ENCODE assay signal across 18 cellular contexts in genomic region chr1:8914471-8914870, GRCh38. TPM values are rescaled to one million over a fixed set of nuclear protein-coding genes. Genes with fewer than 3 reads are reported as not detected.
DNase-seq lines count a peak whose midpoint lies in the region; ATAC-seq and TF ChIP-seq lines count a peak whose summit lies in the region.
"Had no signal": no experiment of that assay in that cellular context is flagged by ENCODE, and none has a peak within 500 bp of the region (broad histone marks: within the 10 kb centered on the region; RNA-seq: fewer than 3 reads in every experiment).

No MANE protein-coding gene starts in this region.

- POLR2A ChIA-PET in naive thymus-derived CD8-positive, alpha-beta T cell (lab: Charles Lee): interaction anchor here (0.6 to 44.1 kb wide), 9 partner anchors 8 to 762 kb away, joined by 3 to 1378 read pairs (median 13); partner anchors contain the start of genes CA6 and ENO1
- POLR2A ChIA-PET in activated CD4-positive, alpha-beta memory T cell treated with anti-CD3 and anti-CD28 coated beads, Interleukin-2, amount 10 ng/mL, durations not matched to agents 7 days and 5 days (lab: Charles Lee): interaction anchor here (0.8 to 3.2 kb wide), 4 partner anchors 14 to 73 kb away, joined by 3 to 18 read pairs (median 7); partner anchors contain the start of gene ENO1

- no peaks in the 10 kb centered on the region for H3K27me3 Mint-ChIP-seq in activated naive CD8-positive, alpha-beta T cell
- H3K27me3 Mint-ChIP-seq in naive thymus-derived CD8-positive, alpha-beta T cell: no peaks in the 10 kb centered on the region
- peaks cover 15% of the 10 kb centered on the region for H3K27me3 Mint-ChIP-seq in activated CD4-positive, alpha-beta memory T cell treated with anti-CD3 and anti-CD28 coated beads, Interleukin-2, amount 10 ng/mL, durations not matched to agents 7 days and 5 days
- no peaks in the 10 kb centered on the region for H3K27me3 Mint-ChIP-seq in natural killer cell (ENCODE audit: low read depth in 2 of 2)

- ATAC-seq in naive thymus-derived CD8-positive, alpha-beta T cell: no peak
- no peak for ATAC-seq in natural killer cell

- H4K20me1 ChIP-seq in BLaER1: no peaks in the 10 kb centered on the region

- H3K4me1 Mint-ChIP-seq in activated naive CD8-positive, alpha-beta T cell (ENCODE audit: low read depth): peaks cover 46% of the 10 kb centered on the region
- H3K4me1 Mint-ChIP-seq in naive thymus-derived CD8-positive, alpha-beta T cell: peaks cover 16 to 48% (median 40%) of the 10 kb centered on the region in 4 donors
- peaks cover 26% of the 10 kb centered on the region for H3K4me1 Mint-ChIP-seq in activated CD4-positive, alpha-beta memory T cell treated with anti-CD3 and anti-CD28 coated beads, Interleukin-2, amount 10 ng/mL, durations not matched to agents 7 days and 5 days
- H3K4me1 Mint-ChIP-seq in natural killer cell: no peaks in the 10 kb centered on the region

- peak overlapping the region; percentile 89 for H3K27ac Mint-ChIP-seq in activated naive CD8-positive, alpha-beta T cell
- peak overlapping the region; percentile 24 to 81 (median 78) for H3K27ac Mint-ChIP-seq in naive thymus-derived CD8-positive, alpha-beta T cell
- H3K27ac Mint-ChIP-seq in activated CD4-positive, alpha-beta memory T cell treated with anti-CD3 and anti-CD28 coated beads, Interleukin-2, amount 10 ng/mL, durations not matched to agents 7 days and 5 days: no peak overlapping the region
- no peak overlapping the region for H3K27ac Mint-ChIP-seq in natural killer cell

- CTCF ChIA-PET in activated CD4-positive, alpha-beta memory T cell treated with anti-CD3 and anti-CD28 coated beads, Interleukin-2, amount 10 ng/mL, durations not matched to agents 7 days and 5 days (lab: Charles Lee): interaction anchor here (0.8 to 12.4 kb wide), 4 partner anchors 56 to 90 kb away, joined by 4 to 197 read pairs (median 10); no protein-coding TSS in a partner anchor

- TF ChIP-seq CTCF in natural killer cell (IDR thresholded peaks at IDR 0.05): no peak

- H3K4me1 ChIP-seq in BLaER1: peaks cover 35% of the 10 kb centered on the region
- H3K4me1 ChIP-seq in HUES48 (ENCODE audit: control insufficient read depth, insufficient read depth, low read length): peaks cover 28% of the 10 kb centered on the region

- H3K4me3 ChIP-seq in BLaER1 (no peak overlapping the region), HUES48 (ENCODE audit: low read depth, low read length) (no peak overlapping the region)
- H3K4me3 ChIP-seq: PC-9 had no signal

- H3K4me3 Mint-ChIP-seq in activated naive CD8-positive, alpha-beta T cell: no peak overlapping the region
- H3K4me3 Mint-ChIP-seq in naive thymus-derived CD8-positive, alpha-beta T cell: peak overlapping the region in 3 of 10 donors; percentile 7 to 41 (median 8)
- no peak overlapping the region for H3K4me3 Mint-ChIP-seq in activated CD4-positive, alpha-beta memory T cell treated with anti-CD3 and anti-CD28 coated beads, Interleukin-2, amount 10 ng/mL, durations not matched to agents 7 days and 5 days
- H3K4me3 Mint-ChIP-seq in natural killer cell: no peak overlapping the region

- peaks cover 10% of the 10 kb centered on the region for H3K36me3 Mint-ChIP-seq in activated naive CD8-positive, alpha-beta T cell
- H3K36me3 Mint-ChIP-seq in naive thymus-derived CD8-positive, alpha-beta T cell: peaks cover 4 to 54% (median 13%) of the 10 kb centered on the region in 3 donors
- no peaks in the 10 kb centered on the region for H3K36me3 Mint-ChIP-seq in activated CD4-positive, alpha-beta memory T cell treated with anti-CD3 and anti-CD28 coated beads, Interleukin-2, amount 10 ng/mL, durations not matched to agents 7 days and 5 days (ENCODE audit: low read depth)
- H3K36me3 Mint-ChIP-seq in natural killer cell: no peaks in the 10 kb centered on the region

- H3K4me2 ChIP-seq in BLaER1: peak overlapping the region; percentile 68
- H3K4me2 ChIP-seq: PC-9 had no signal

- no peak for DNase-seq in naive thymus-derived CD8-positive, alpha-beta T cell
- no peak for DNase-seq in activated CD4-positive, alpha-beta memory T cell treated with anti-CD3 and anti-CD28 coated beads, Interleukin-2, amount 10 ng/mL, durations not matched to agents 7 days and 5 days
- DNase-seq in NCI-H2227 treated with DMSO at 0.1 percent for 48 hours (lab: John Stamatoyannopoulos, UW): no peak
- no peak for DNase-seq in natural killer cell
- DNase-seq: DMS79, H7, MM.1S, NCI-H1092, NCI-H2081, NCI-H82, PC-9 had no signal

- peaks cover 15% of the 10 kb centered on the region for H3K9me3 ChIP-seq in BLaER1
- H3K9me3 ChIP-seq in HUES48 (ENCODE audit: control insufficient read depth, insufficient read depth, low read length): peaks cover 2% of the 10 kb centered on the region; the same call in 1 of the 2 replicates

- H3K36me3 ChIP-seq in BLaER1 (no peaks in the 10 kb centered on the region), HUES48 (ENCODE audit: control insufficient read depth, insufficient read depth, low read length) (no peaks in the 10 kb centered on the region)

- intact Hi-C loops in natural killer cell (cut with micrococcal nuclease): no loop called here

- H3K27me3 ChIP-seq in BLaER1 (no peaks in the 10 kb centered on the region), HUES48 (ENCODE audit: control insufficient read depth, insufficient read depth, low read length) (no peaks in the 10 kb centered on the region)

- peak overlapping the region; percentile 58 for H3K27ac ChIP-seq in BLaER1
- H3K27ac ChIP-seq in HUES48 (ENCODE audit: low read depth, low read length): peak overlapping the region; percentile 85
- H3K27ac ChIP-seq: PC-9 had no signal

- H3K9ac ChIP-seq in BLaER1: no peak overlapping the region
- H3K9ac ChIP-seq in HUES48 (ENCODE audit: low read depth, low read length): no peak overlapping the region

- no peaks in the 10 kb centered on the region for H3K9me3 Mint-ChIP-seq in activated naive CD8-positive, alpha-beta T cell (ENCODE audit: low read depth)
- peaks cover 0 to 3% (median 0%) of the 10 kb centered on the region in 9 donors for H3K9me3 Mint-ChIP-seq in naive thymus-derived CD8-positive, alpha-beta T cell
- H3K9me3 Mint-ChIP-seq in activated CD4-positive, alpha-beta memory T cell treated with anti-CD3 and anti-CD28 coated beads, Interleukin-2, amount 10 ng/mL, durations not matched to agents 7 days and 5 days: no peaks in the 10 kb centered on the region
- no peaks in the 10 kb centered on the region for H3K9me3 Mint-ChIP-seq in natural killer cell

RNA-seq across cellular contexts. Expression of gene CA6, which starts 31.2 kb away (rescaled TPM):
- 10 to 100 TPM; 11.3 to 11.5 TPM for total RNA-seq in naive thymus-derived CD8-positive, alpha-beta T cell
- 10 to 100 TPM in 2 of 3 donors, 1 to 10 TPM in 1; 5.9 to 53.7 (median 17.1) TPM for polyA plus RNA-seq in naive thymus-derived CD8-positive, alpha-beta T cell
- total RNA-seq in activated CD4-positive, alpha-beta memory T cell treated with anti-CD3 and anti-CD28 coated beads, Interleukin-2, amount 10 ng/mL, durations not matched to agents 7 days and 5 days: under 1 TPM in 1 of 2 experiments, not detected in 1; 0.18 TPM
- not detected for total RNA-seq in natural killer cell
- total RNA-seq: A172, H7, LHCN-M2, NCI-H460, PC-9 had no signal
- polyA plus RNA-seq: BJ had no signal

RNA-seq across cellular contexts. Expression of gene ENO1, which starts 36.0 kb away (rescaled TPM):
- total RNA-seq in naive thymus-derived CD8-positive, alpha-beta T cell: 100 to 1,000 TPM; 225 to 228 TPM
- 1,000 to 10,000 TPM in 2 of 3 donors, 100 to 1,000 TPM in 1; 873 to 1,190 (median 1,047) TPM for polyA plus RNA-seq in naive thymus-derived CD8-positive, alpha-beta T cell
- total RNA-seq in activated CD4-positive, alpha-beta memory T cell treated with anti-CD3 and anti-CD28 coated beads, Interleukin-2, amount 10 ng/mL, durations not matched to agents 7 days and 5 days: 1,000 to 10,000 TPM; 2,453 to 2,472 TPM
- total RNA-seq in natural killer cell: 100 to 1,000 TPM; 254 to 299 (median 266) TPM

Comparison
In these comparisons a context has a peak if more than half of its experiments do, and no peak if none do; other contexts are left out.
1. H3K27ac Mint-ChIP-seq: peak in activated naive CD8-positive, alpha-beta T cell (single experiment) and naive thymus-derived CD8-positive, alpha-beta T cell (10 of 10); none in activated CD4-positive, alpha-beta memory T cell treated with anti-CD3 and anti-CD28 coated beads, Interleukin-2, amount 10 ng/mL, durations not matched to agents 7 days and 5 days (single experiment) and natural killer cell (0 of 2).
2. RNA of gene CA6, which starts 31.2 kb away (total RNA-seq): 11.3 to 11.5 TPM in naive thymus-derived CD8-positive, alpha-beta T cell; 0.18 TPM in activated CD4-positive, alpha-beta memory T cell treated with anti-CD3 and anti-CD28 coated beads, Interleukin-2, amount 10 ng/mL, durations not matched to agents 7 days and 5 days and not detected in natural killer cell; every median in the first group is over 10 times any median in the second.
3. RNA of gene ENO1, which starts 36.0 kb away (total RNA-seq): 2,453 to 2,472 TPM in activated CD4-positive, alpha-beta memory T cell treated with anti-CD3 and anti-CD28 coated beads, Interleukin-2, amount 10 ng/mL, durations not matched to agents 7 days and 5 days; 254 to 299 TPM in natural killer cell and 225 to 228 TPM in naive thymus-derived CD8-positive, alpha-beta T cell; every median in the first group is over 4 times any median in the second.